Comparison of ENCODE assay signal across 10 cellular contexts in genomic region chr9:88303785-88304495, GRCh38.
DNase-seq lines count a peak whose midpoint lies in the region; ATAC-seq, FAIRE-seq and TF ChIP-seq lines count a peak whose summit lies in the region.
"Had no signal": no experiment of that assay in that cellular context is flagged by ENCODE, and none has a peak within 500 bp of the region (broad histone marks: within the 10 kb centered on the region; RNA-seq: fewer than 3 reads in every experiment).

No MANE protein-coding gene starts in this region.

- H3K27ac ChIP-seq in A673 (ENCODE audit: low read depth, low read length, poor library complexity, severe bottlenecking) (no peak overlapping the region), astrocyte (ENCODE audit: low read depth, low read length) (no peak overlapping the region), GM23338 (ENCODE audit: low read depth) (no peak overlapping the region)

- H3K36me3 ChIP-seq in A673 (ENCODE audit: insufficient read depth, low read length, poor library complexity, severe bottlenecking) (no peaks in the 10 kb centered on the region), astrocyte (ENCODE audit: insufficient read depth, low read length) (no peaks in the 10 kb centered on the region), GM23338 (ENCODE audit: insufficient read depth) (no peaks in the 10 kb centered on the region), BE2C (no peaks in the 10 kb centered on the region)

- H3K4me1 ChIP-seq in A673 (ENCODE audit: insufficient read depth, low read length, poor library complexity, severe bottlenecking), result no peaks in the 10 kb centered on the region
- peaks cover 10% of the 10 kb centered on the region for H3K4me1 ChIP-seq in astrocyte (ENCODE audit: insufficient read depth, low read length)
- H3K4me1 ChIP-seq in GM23338 (ENCODE audit: insufficient read depth), result no peaks in the 10 kb centered on the region
- peaks cover 18% of the 10 kb centered on the region for H3K4me1 ChIP-seq in BE2C

- DNase-seq in A673 (ENCODE audit: low spot score) (peak; percentile 15), astrocyte (ENCODE audit: low read depth) (peak; percentile 71), DMS 273 (lab: John Stamatoyannopoulos, UW; ENCODE audit: unreplicated experiment) (no peak), GM23338 (ENCODE audit: low spot score) (no peak), BE2C (no peak)
- DNase-seq: T-helper 9 cell had no signal

- H3K4me3 ChIP-seq in A673 (ENCODE audit: low read depth, low read length, poor library complexity, severe bottlenecking), result no peak overlapping the region
- no peak overlapping the region for H3K4me3 ChIP-seq in astrocyte (ENCODE audit: insufficient read depth, low read depth, low read length)
- H3K4me3 ChIP-seq in GM23338, result no peak overlapping the region
- H3K4me3 ChIP-seq in BE2C (ENCODE audit: low read depth, low read length), result no peak overlapping the region

- H4K20me1 ChIP-seq in astrocyte (ENCODE audit: insufficient read depth, low read length) (no peaks in the 10 kb centered on the region), GM23338 (replicated peaks; ENCODE audit: insufficient read depth) (no peaks in the 10 kb centered on the region)

- H3K9me3 Mint-ChIP-seq in astrocyte (ENCODE audit: unreplicated experiment), result peaks cover 7% of the 10 kb centered on the region
- H3K9me3 Mint-ChIP-seq in GM23338, result no peaks in the 10 kb centered on the region

- ATAC-seq in GM19043 (IDR thresholded peaks at IDR 0.05; ENCODE audit: low read depth, unreplicated experiment) (peak; percentile 78), HG03457 (IDR thresholded peaks at IDR 0.05; ENCODE audit: unreplicated experiment) (peak; percentile 77), GM23338 (no peak), GM21717 (IDR thresholded peaks at IDR 0.05; ENCODE audit: unreplicated experiment) (no peak)

- no peaks in the 10 kb centered on the region for H3F3A ChIP-seq in GM23338 (replicated peaks; ENCODE audit: low read depth)

- H3K36me3 Mint-ChIP-seq in astrocyte (ENCODE audit: low read depth, unreplicated experiment), result no peaks in the 10 kb centered on the region
- H3K36me3 Mint-ChIP-seq in GM23338 (ENCODE audit: low read depth), result no peaks in the 10 kb centered on the region

- H3K27ac Mint-ChIP-seq in astrocyte (ENCODE audit: unreplicated experiment) (no peak overlapping the region), GM23338 (no peak overlapping the region)

- no TSS peak for BruUV-seq in A673 (replicated peaks; lab: Mats Ljungman, UMichigan)

- H3K9ac ChIP-seq in astrocyte (ENCODE audit: low read length), result no peak overlapping the region

- no peak for FAIRE-seq in astrocyte (lab: Jason Lieb, UNC)
- FAIRE-seq: G401.6 had no signal

- CTCF ChIA-PET in A673 (lab: Charles Lee), result no interaction called here

- TF ChIP-seq CTCF in A673 (conservative IDR thresholded peaks at IDR 0.05; ENCODE audit: low read depth, low read length), result no peak
- TF ChIP-seq CTCF in astrocyte (IDR thresholded peaks at IDR 0.05; ENCODE audit: insufficient read depth, low read depth, low read length), result no peak
- TF ChIP-seq CTCF in GM23338 (conservative IDR thresholded peaks at IDR 0.05; ENCODE audit: low read depth in 2 of 2), result no peak
- no peak for TF ChIP-seq CTCF in BE2C (IDR thresholded peaks at IDR 0.05; ENCODE audit: low read depth, low read length)

- POLR2A ChIA-PET in A673 (lab: Charles Lee; ENCODE audit: low non-redundant PET), result interaction anchor here (0.6 kb wide), 2 partner anchors 8 to 371 kb away, joined by 3 to 11 read pairs; no protein-coding TSS in a partner anchor

- H3K4me1 Mint-ChIP-seq in astrocyte (ENCODE audit: low read depth, unreplicated experiment), result peaks cover 12% of the 10 kb centered on the region
- H3K4me1 Mint-ChIP-seq in GM23338, result no peaks in the 10 kb centered on the region

- H3K27me3 Mint-ChIP-seq in astrocyte (ENCODE audit: low read depth, unreplicated experiment) (peaks cover 10% of the 10 kb centered on the region), GM23338 (ENCODE audit: insufficient read depth, low read depth, poor library complexity) (no peaks in the 10 kb centered on the region)

- H2AFZ ChIP-seq in astrocyte (ENCODE audit: low read depth, low read length), result no peak overlapping the region
- no peak overlapping the region for H2AFZ ChIP-seq in GM23338

- intact Hi-C loops in A673 (cut with micrococcal nuclease; ENCODE audit: unreplicated experiment), result no loop called here

- no peaks in the 10 kb centered on the region for H3K9me3 ChIP-seq in A673 (ENCODE audit: low read depth, low read length, poor library complexity, severe bottlenecking)
- no peaks in the 10 kb centered on the region for H3K9me3 ChIP-seq in astrocyte (ENCODE audit: insufficient read depth, low read depth, low read length)
- H3K9me3 ChIP-seq in BE2C, result no peaks in the 10 kb centered on the region

- H3K4me2 ChIP-seq in astrocyte (ENCODE audit: low read length) (peak overlapping the region; percentile 52), GM23338 (no peak overlapping the region)

- H3K9me2 ChIP-seq in GM23338 (ENCODE audit: insufficient read depth), result no peaks in the 10 kb centered on the region; the same call in 1 of the 2 replicates

- H3K79me2 ChIP-seq in astrocyte (ENCODE audit: insufficient read depth, low read length) (no peaks in the 10 kb centered on the region), GM23338 (replicated peaks; ENCODE audit: insufficient read depth) (no peaks in the 10 kb centered on the region)

- H3K4me3 Mint-ChIP-seq in astrocyte (ENCODE audit: unreplicated experiment) (no peak overlapping the region), GM23338 (no peak overlapping the region)

- H3K27me3 ChIP-seq in A673 (replicated peaks; ENCODE audit: insufficient read depth, low read depth, low read length, poor library complexity) (no peaks in the 10 kb centered on the region), astrocyte (ENCODE audit: insufficient read depth, low read length) (no peaks in the 10 kb centered on the region), GM23338 (ENCODE audit: insufficient read depth) (no peaks in the 10 kb centered on the region), BE2C (no peaks in the 10 kb centered on the region)

TF ChIP-seq in GM23338, 12 proteins besides CTCF, POLR2A, EP300 and RAD21:
- TF ChIP-seq ZNF331 (CRISPR knock-in tag; IDR thresholded peaks at IDR 0.05; ENCODE audit: low read depth), result no peak
- TF ChIP-seq ZNF462 (CRISPR knock-in tag; IDR thresholded peaks at IDR 0.05), result no peak
- no peak for TF ChIP-seq POLR2AphosphoS5 (IDR thresholded peaks at IDR 0.05; ENCODE audit: low read depth)
- no peak for TF ChIP-seq STAT1 (IDR thresholded peaks at IDR 0.05; ENCODE audit: unreplicated experiment)

Comparison
In these comparisons a context has a peak if more than half of its experiments do, and no peak if none do; other contexts are left out.
1. DNase-seq: peak in A673 (single experiment) and astrocyte (single experiment); none in DMS 273 (single experiment), GM23338 (single experiment) and BE2C (single experiment).
2. ATAC-seq: peak in GM19043 (single experiment) and HG03457 (single experiment); none in GM23338 (single experiment) and GM21717 (single experiment).